17 cellular contexts compared by ENCODE assay signal in the genomic region with DNA sequence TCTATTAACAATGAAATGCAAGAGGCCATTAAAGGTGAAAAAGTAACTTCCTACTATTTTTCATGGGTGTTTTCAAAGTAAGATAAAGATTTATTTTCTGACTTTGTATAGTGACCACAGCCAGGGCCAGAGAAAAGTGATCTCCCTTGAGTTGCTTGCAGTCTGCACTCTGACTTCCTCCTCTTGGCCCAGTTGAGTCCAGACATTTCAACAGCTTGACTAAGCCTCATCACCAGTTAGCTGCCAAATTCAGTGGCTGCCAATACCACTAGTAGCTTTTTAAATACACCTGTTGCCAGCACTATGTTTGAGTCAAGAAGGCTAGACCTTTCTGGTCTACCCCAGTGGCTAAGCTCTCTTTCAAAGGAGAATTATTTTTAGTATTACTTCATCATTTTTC. TPM values are rescaled to one million over a fixed set of nuclear protein-coding genes. Genes with fewer than 3 reads are reported as not detected.
A peak's percentile ranks its signal among the peaks of the same experiment; 100 is the strongest.
DNase-seq lines count a peak whose midpoint lies in the region; FAIRE-seq and TF ChIP-seq lines count a peak whose summit lies in the region.
"Had no signal": no experiment of that assay in that cellular context is flagged by ENCODE, and none has a peak within 500 bp of the region (broad histone marks: within the 10 kb centered on the region; RNA-seq: fewer than 3 reads in every experiment).

No MANE protein-coding gene starts in this region.

- H2AK5ac ChIP-seq in neuronal stem cell (ENCODE audit: low read depth, low read length), result no peak overlapping the region

- no peak overlapping the region for H3K14ac ChIP-seq in neuronal stem cell (ENCODE audit: low read length)

- no peak overlapping the region for H2BK12ac ChIP-seq in neuronal stem cell (ENCODE audit: low read length)

- TF ChIP-seq CTCF in endothelial cell of umbilical vein (IDR thresholded peaks at IDR 0.05; ENCODE audit: extremely low read depth in 1 of 2, insufficient read depth in 1 of 2, low read depth in 1 of 2, low read length in 2 of 2), result no peak
- no peak for TF ChIP-seq CTCF in esophagus squamous epithelium (IDR thresholded peaks at IDR 0.05)

- H3K27me3 ChIP-seq in GM23248 (replicated peaks; ENCODE audit: insufficient read depth) (no peaks in the 10 kb centered on the region), endothelial cell of umbilical vein (ENCODE audit: control insufficient read depth in 2 of 2, insufficient read depth in 2 of 2, low read length in 2 of 2) (no peaks in the 10 kb centered on the region), neuronal stem cell (ENCODE audit: control insufficient read depth in 3 of 3, insufficient read depth in 3 of 3, low read depth in 1 of 3, low read length in 3 of 3) (no peaks in the 10 kb centered on the region), esophagus squamous epithelium (no peaks in the 10 kb centered on the region)
- H3K27me3 ChIP-seq: stomach had no signal

- no peak overlapping the region for H3K4me3 ChIP-seq in GM23248
- H3K4me3 ChIP-seq in endothelial cell of umbilical vein (replicated peaks in 1 of 3; ENCODE audit: insufficient read depth in 1 of 3, low read depth in 1 of 3, low read length in 3 of 3), result no peak overlapping the region
- H3K4me3 ChIP-seq in neuronal stem cell (ENCODE audit: low read length in 2 of 2), result no peak overlapping the region
- no peak overlapping the region for H3K4me3 ChIP-seq in esophagus squamous epithelium
- H3K4me3 ChIP-seq: stomach had no signal

- H3K79me2 ChIP-seq in GM23248 (ENCODE audit: insufficient read depth) (peaks cover 17% of the 10 kb centered on the region), endothelial cell of umbilical vein (ENCODE audit: control insufficient read depth, insufficient read depth, low read length) (peaks cover 7% of the 10 kb centered on the region)

- peak; percentile 87 for FAIRE-seq in endothelial cell of umbilical vein (lab: Jason Lieb, UNC)

- intact Hi-C loops in endothelial cell of umbilical vein (cut with micrococcal nuclease) (loop anchor here (1.0 to 10.0 kb wide), 6 partner anchors 27 to 782 kb away; a partner anchor contains a TSS), esophagus squamous epithelium (cut with DNase I) (no loop called here)

- peak overlapping the region; percentile 42 for H3K4me2 ChIP-seq in GM23248 (ENCODE audit: unreplicated experiment)
- peak overlapping the region; percentile 88 for H3K4me2 ChIP-seq in endothelial cell of umbilical vein (ENCODE audit: insufficient read depth, low read length)
- H3K4me2 ChIP-seq in neuronal stem cell (ENCODE audit: insufficient read depth, low read length, poor library complexity, severe bottlenecking), result no peak overlapping the region

- H3K18ac ChIP-seq in neuronal stem cell (ENCODE audit: low read length), result no peak overlapping the region

- H3K9me3 ChIP-seq in GM23248 (ENCODE audit: low read depth) (no peaks in the 10 kb centered on the region), endothelial cell of umbilical vein (replicated peaks; ENCODE audit: control insufficient read depth, insufficient read depth, low read length) (no peaks in the 10 kb centered on the region), neuronal stem cell (replicated peaks in 1 of 2; ENCODE audit: control insufficient read depth in 2 of 2, insufficient read depth in 1 of 2, low read depth in 1 of 2, low read length in 2 of 2) (no peaks in the 10 kb centered on the region), esophagus squamous epithelium (no peaks in the 10 kb centered on the region)
- H3K9me3 ChIP-seq: stomach had no signal

- no peak overlapping the region for H3K23ac ChIP-seq in neuronal stem cell (ENCODE audit: low read depth, low read length, poor library complexity)

- no peak overlapping the region for H4K91ac ChIP-seq in neuronal stem cell (ENCODE audit: low read depth, low read length, poor library complexity)

- H3K9me1 ChIP-seq in endothelial cell of umbilical vein (replicated peaks; ENCODE audit: control insufficient read depth, extremely low read depth, insufficient read depth, low read length), result no peaks in the 10 kb centered on the region

- H2BK15ac ChIP-seq in neuronal stem cell (ENCODE audit: low read length), result no peak overlapping the region

- dilution Hi-C loops in endothelial cell of umbilical vein (cut with MboI; ENCODE audit: extremely low pct_ligation_motif_present, low sequenced_read_pairs), result no loop called here

- H2AFZ ChIP-seq in GM23248 (no peak overlapping the region), endothelial cell of umbilical vein (ENCODE audit: low read depth, low read length) (no peak overlapping the region), neuronal stem cell (ENCODE audit: low read length) (no peak overlapping the region)

- H3K9ac ChIP-seq in GM23248 (no peak overlapping the region), endothelial cell of umbilical vein (replicated peaks; ENCODE audit: extremely low read depth, insufficient read depth, low read length) (peak overlapping the region; percentile 24), neuronal stem cell (ENCODE audit: low read depth, low read length, poor library complexity) (no peak overlapping the region)

- peak; percentile 87 for DNase-seq in GM23248
- peak; percentile 53 for DNase-seq in NCI-H446 treated with DMSO at 0.1 percent for 48 hours (lab: John Stamatoyannopoulos, UW)
- peak; percentile 90 for DNase-seq in endothelial cell of umbilical vein (ENCODE audit: low read depth, low spot score)
- no peak for DNase-seq in neuronal stem cell (ENCODE audit: low spot score)
- DNase-seq in T-helper 9 cell, result no peak
- no peak for DNase-seq in NCI-H2227 (lab: John Stamatoyannopoulos, UW; ENCODE audit: unreplicated experiment)
- DNase-seq in esophagus squamous epithelium (lab: John Stamatoyannopoulos, UW), result no peak
- DNase-seq in DMS53 (lab: John Stamatoyannopoulos, UW), result no peak
- DNase-seq: activated CD8-positive, alpha-beta memory T cell treated with anti-CD3 and anti-CD28 coated beads, Interleukin-2, amount 50 U/mL, for 48 hours; activated naive CD8-positive, alpha-beta T cell treated with anti-CD3 and anti-CD28 coated beads, Interleukin-2, amount 50 U/mL, for 24 hours; CD4-positive, CD25-positive, alpha-beta regulatory T cell; effector CD8-positive, alpha-beta T cell; hypothalamus; posterior cingulate gyrus; RPMI8226; stimulated activated CD4-positive, alpha-beta T cell treated with anti-CD3 and anti-CD28 coated beads, Interleukin-4, amount 100 ng/mL, for 4 hours; stomach had no signal

- CTCF ChIA-PET in endothelial cell of umbilical vein (lab: Charles Lee), result interaction anchor here (0.8 to 4.5 kb wide), 10 partner anchors 13 to 344 kb away, joined by 3 to 27 read pairs (median 4); no protein-coding TSS in a partner anchor

- H2BK5ac ChIP-seq in neuronal stem cell (ENCODE audit: low read length), result no peak overlapping the region

- H4K8ac ChIP-seq in neuronal stem cell (ENCODE audit: low read depth, low read length), result peak overlapping the region; percentile 57

- H3K27ac ChIP-seq in GM23248 (no peak overlapping the region), endothelial cell of umbilical vein (ENCODE audit: insufficient read depth, low read depth, low read length) (peak overlapping the region; percentile 86), neuronal stem cell (replicated peaks; ENCODE audit: low read length) (no peak overlapping the region), esophagus squamous epithelium (no peak overlapping the region)
- H3K27ac ChIP-seq: stomach had no signal

- H2BK120ac ChIP-seq in neuronal stem cell (ENCODE audit: low read depth, low read length), result no peak overlapping the region

- BruUV-seq in endothelial cell of umbilical vein (replicated peaks; lab: Mats Ljungman, UMichigan), result no TSS peak

- peak; percentile 39 for TF ChIP-seq POLR2A in endothelial cell of umbilical vein (IDR thresholded peaks at IDR 0.05; ENCODE audit: low read depth, low read length)
- no peak for TF ChIP-seq POLR2A in esophagus squamous epithelium (IDR thresholded peaks at IDR 0.05)

- H4K20me1 ChIP-seq in GM23248 (ENCODE audit: insufficient read depth) (no peaks in the 10 kb centered on the region), endothelial cell of umbilical vein (replicated peaks; ENCODE audit: control insufficient read depth, extremely low read depth, insufficient read depth, low read length) (no peaks in the 10 kb centered on the region)

- peaks cover 39% of the 10 kb centered on the region for H3F3A ChIP-seq in GM23248 (ENCODE audit: insufficient read depth)

- no peaks in the 10 kb centered on the region for H3K79me1 ChIP-seq in neuronal stem cell (ENCODE audit: low read depth, low read length)

- no peak overlapping the region for H3K4ac ChIP-seq in neuronal stem cell (ENCODE audit: low read length)

- in situ Hi-C loops in GM23248 (cut with MboI), result loop anchor here (10.0 to 25.0 kb wide), 2 partner anchors 68 to 534 kb away; no protein-coding TSS in a partner anchor

- no peaks in the 10 kb centered on the region for H3K36me3 ChIP-seq in GM23248 (ENCODE audit: low read depth)
- H3K36me3 ChIP-seq in endothelial cell of umbilical vein (ENCODE audit: control insufficient read depth in 2 of 2, extremely low read depth in 1 of 2, insufficient read depth in 2 of 2, low read length in 2 of 2), result no peaks in the 10 kb centered on the region
- no peaks in the 10 kb centered on the region for H3K36me3 ChIP-seq in neuronal stem cell (replicated peaks in 1 of 2; ENCODE audit: control insufficient read depth in 2 of 2, insufficient read depth in 2 of 2, low read length in 2 of 2)
- H3K36me3 ChIP-seq in esophagus squamous epithelium, result no peaks in the 10 kb centered on the region
- H3K36me3 ChIP-seq: stomach had no signal

- peaks cover 36% of the 10 kb centered on the region for H3K4me1 ChIP-seq in GM23248 (ENCODE audit: insufficient read depth)
- peaks cover 56% of the 10 kb centered on the region for H3K4me1 ChIP-seq in endothelial cell of umbilical vein (ENCODE audit: control insufficient read depth, extremely low read depth, insufficient read depth, low read length)
- peaks cover 0 to 3% of the 10 kb centered on the region in 2 donors for H3K4me1 ChIP-seq in neuronal stem cell (ENCODE audit: control insufficient read depth in 2 of 2, insufficient read depth in 1 of 2, low read depth in 1 of 2, low read length in 2 of 2)
- H3K4me1 ChIP-seq in esophagus squamous epithelium, result peaks cover 0 to 13% (median under 1%) of the 10 kb centered on the region in 3 donors

- no peaks in the 10 kb centered on the region for H3K9me2 ChIP-seq in GM23248 (ENCODE audit: insufficient read depth)

- POLR2A ChIA-PET in endothelial cell of umbilical vein (lab: Charles Lee), result no interaction called here

RNA-seq across cellular contexts. Expression of a gene that starts 3.7 kb away (rescaled TPM):
- 1,026 and 1,186 TPM in 2 replicates for total RNA-seq in GM23248 (2014; rRNA removed; shearing (Covaris generic))
- 693 and 700 TPM in 2 replicates for polyA plus RNA-seq in GM23248 (2016; fragmentation: Nextera tagmentation; extraction: Ambion mirVana)
- 45.6 and 45.7 TPM in 2 replicates for total RNA-seq in endothelial cell of umbilical vein
- 22.5 and 22.6 TPM in 2 replicates for polyA plus RNA-seq in endothelial cell of umbilical vein
- 32.6 and 35.9 TPM in 2 replicates for polyA plus RNA-seq in endothelial cell of umbilical vein (2011; cell fraction: cytosol; rRNA removed)
- polyA plus RNA-seq in endothelial cell of umbilical vein (2011; cell fraction: nucleus; rRNA removed), result 69.5 and 74.4 TPM in 2 replicates
- 22.6 and 38.0 TPM in 2 replicates for polyA plus RNA-seq in endothelial cell of umbilical vein (2012)
- polyA minus RNA-seq in endothelial cell of umbilical vein, result 44.9 and 48.0 TPM in 2 replicates
- polyA minus RNA-seq in endothelial cell of umbilical vein (2011; cell fraction: cytosol; rRNA and poly(A)+ RNA removed), result 85.3 TPM
- polyA minus RNA-seq in endothelial cell of umbilical vein (2011; cell fraction: nucleus; rRNA and poly(A)+ RNA removed), result 81.3 and 92.2 TPM in 2 replicates
- polyA plus RNA-seq in neuronal stem cell (2013, experiment 1 of 2), result 8.8 TPM
- polyA plus RNA-seq in neuronal stem cell (2013, experiment 2 of 2), result 9.7 TPM
- 10 to 100 TPM; 26.2 to 79.2 (median 52.4) TPM for total RNA-seq in esophagus squamous epithelium

Comparison
In these comparisons a context has a peak if more than half of its experiments do, and no peak if none do; other contexts are left out.
1. DNase-seq: peak in GM23248 (single experiment), NCI-H446 treated with DMSO at 0.1 percent for 48 hours (single experiment) and endothelial cell of umbilical vein (single experiment); none in neuronal stem cell (single experiment), T-helper 9 cell (single experiment), NCI-H2227 (single experiment), esophagus squamous epithelium (single experiment) and DMS53 (single experiment).
2. RNA of a gene that starts 3.7 kb away (total RNA-seq): 1,026 to 1,186 TPM in GM23248; 26.2 to 79.2 TPM in esophagus squamous epithelium and 45.6 to 45.7 TPM in endothelial cell of umbilical vein; every median in the first group is over 10 times any median in the second.